13 cellular contexts compared by ENCODE assay signal in genomic region chr14:24224618-24225071, GRCh38. TPM values are rescaled to one million over a fixed set of nuclear protein-coding genes. Genes with fewer than 3 reads are reported as not detected.
A peak's percentile ranks its signal among the peaks of the same experiment; 100 is the strongest.
DNase-seq lines count a peak whose midpoint lies in the region; ATAC-seq, FAIRE-seq and TF ChIP-seq lines count a peak whose summit lies in the region.
"Had no signal": no experiment of that assay in that cellular context is flagged by ENCODE, and none has a peak within 500 bp of the region (broad histone marks: within the 10 kb centered on the region; RNA-seq: fewer than 3 reads in every experiment).

No MANE protein-coding gene starts in this region.

- H3K9me3 Mint-ChIP-seq in stimulated activated naive B cell treated with anti-CD40 and anti-IgM and Interleukin-4, amounts not matched to agents 10 μg/mL and 1 μg/mL and 100 μg/mL, for 72 hours, result no peaks in the 10 kb centered on the region
- H3K9me3 Mint-ChIP-seq: GM23338 had no signal

- peaks cover 11 to 19% of the 10 kb centered on the region in 2 donors for H3K36me3 Mint-ChIP-seq in stimulated activated naive B cell treated with anti-CD40 and anti-IgM and Interleukin-4, amounts not matched to agents 10 μg/mL and 1 μg/mL and 100 μg/mL, for 72 hours

- H3K4me3 ChIP-seq in AG10803 (ENCODE audit: low read length), result no peak overlapping the region
- no peak overlapping the region for H3K4me3 ChIP-seq in bronchial epithelial cell (ENCODE audit: low read depth, low read length)
- no peak overlapping the region for H3K4me3 ChIP-seq in SJCRH30
- H3K4me3 ChIP-seq: GM23338, tibial artery had no signal

- H3K9me3 ChIP-seq in SJCRH30 (replicated peaks), result no peaks in the 10 kb centered on the region
- H3K9me3 ChIP-seq: tibial artery had no signal

- no peak overlapping the region for H3K27ac Mint-ChIP-seq in stimulated activated naive B cell treated with anti-CD40 and anti-IgM and Interleukin-4, amounts not matched to agents 10 μg/mL and 1 μg/mL and 100 μg/mL, for 72 hours
- H3K27ac Mint-ChIP-seq: GM23338 had no signal

- peaks cover 7 to 24% of the 10 kb centered on the region in 2 donors for H3K4me1 Mint-ChIP-seq in stimulated activated naive B cell treated with anti-CD40 and anti-IgM and Interleukin-4, amounts not matched to agents 10 μg/mL and 1 μg/mL and 100 μg/mL, for 72 hours
- H3K4me1 Mint-ChIP-seq: GM23338 had no signal

- no peak overlapping the region for H3K4me3 Mint-ChIP-seq in stimulated activated naive B cell treated with anti-CD40 and anti-IgM and Interleukin-4, amounts not matched to agents 10 μg/mL and 1 μg/mL and 100 μg/mL, for 72 hours
- H3K4me3 Mint-ChIP-seq: GM23338 had no signal

- H3K27me3 Mint-ChIP-seq in stimulated activated naive B cell treated with anti-CD40 and anti-IgM and Interleukin-4, amounts not matched to agents 10 μg/mL and 1 μg/mL and 100 μg/mL, for 72 hours, result no peaks in the 10 kb centered on the region

- no peaks in the 10 kb centered on the region for H3K27me3 ChIP-seq in bronchial epithelial cell (ENCODE audit: control insufficient read depth, insufficient read depth, low read length)
- no peaks in the 10 kb centered on the region for H3K27me3 ChIP-seq in SJCRH30
- H3K27me3 ChIP-seq: tibial artery had no signal

- H3K27ac ChIP-seq in SJCRH30, result no peak overlapping the region
- H3K27ac ChIP-seq: tibial artery had no signal

- H3K4me1 ChIP-seq in SJCRH30, result no peaks in the 10 kb centered on the region

- no peak for ATAC-seq in stimulated activated naive B cell treated with anti-CD40 and anti-IgM and Interleukin-4, amounts not matched to agents 10 μg/mL and 1 μg/mL and 100 μg/mL, for 72 hours (replicated peaks)
- ATAC-seq: GM23338 had no signal

- DNase-seq in AG10803 (ENCODE audit: low read depth) (peak; percentile 98), HS-5 (ENCODE audit: low read depth) (peak; percentile 79), bronchial epithelial cell (ENCODE audit: low read depth) (peak; percentile 97), lung microvascular endothelial cell (ENCODE audit: low read depth in 2 of 2) (peak; percentile 96 to 98), SJCRH30 (no peak), ureter (ENCODE audit: low spot score) (no peak), dedifferentiated amniotic fluid mesenchymal stem cell (ENCODE audit: extremely low spot score) (no peak)
- DNase-seq in stimulated activated naive B cell treated with anti-CD40 and anti-IgM and Interleukin-4, amounts not matched to agents 10 μg/mL and 1 μg/mL and 100 μg/mL, for 72 hours, result no peak
- DNase-seq: C1 segment of cervical spinal cord; central memory CD4-positive, alpha-beta T cell; mesendoderm had no signal

- TF ChIP-seq CTCF in AG10803 (conservative IDR thresholded peaks at IDR 0.05; ENCODE audit: low read length), result no peak
- no peak for TF ChIP-seq CTCF in bronchial epithelial cell (IDR thresholded peaks at IDR 0.05; ENCODE audit: insufficient read depth, low read length, severe bottlenecking)

- no peak for FAIRE-seq in bronchial epithelial cell (lab: Jason Lieb, UNC)

- peaks cover 1% of the 10 kb centered on the region for H3K36me3 ChIP-seq in bronchial epithelial cell (ENCODE audit: control insufficient read depth, insufficient read depth, low read length)
- H3K36me3 ChIP-seq in SJCRH30, result 0 out of 2 replicates have a peak, but pooled peaks cover 2% of the 10 kb centered on the region

RNA-seq across cellular contexts. Expression of gene NEDD8, which starts 7.5 kb away (rescaled TPM):
- 131 and 330 TPM in 2 replicates for total RNA-seq in bronchial epithelial cell
- total RNA-seq in lung microvascular endothelial cell, result 193 and 210 TPM in 2 replicates
- total RNA-seq in SJCRH30 (2014; rRNA removed; shearing (Covaris generic)), result 296 and 300 TPM in 2 replicates
- total RNA-seq in ureter, result 159 TPM

RNA-seq across cellular contexts. Expression of gene GMPR2, which starts 8.1 kb away (rescaled TPM):
- total RNA-seq in bronchial epithelial cell (80.6 and 98.7 TPM in 2 replicates), lung microvascular endothelial cell (87.6 and 109 TPM in 2 replicates), ureter (78.7 TPM)
- total RNA-seq in SJCRH30 (2014; rRNA removed; shearing (Covaris generic)), result 45.8 and 54.1 TPM in 2 replicates

RNA-seq across cellular contexts. Expression of gene MDP1, which starts 8.8 kb away (rescaled TPM):
- total RNA-seq in bronchial epithelial cell (13.4 and 21.1 TPM in 2 replicates), lung microvascular endothelial cell (8.3 and 13.7 TPM in 2 replicates), ureter (17.0 TPM)
- total RNA-seq in SJCRH30 (2014; rRNA removed; shearing (Covaris generic)), result 16.9 and 27.7 TPM in 2 replicates

RNA-seq across cellular contexts. Expression of gene CHMP4A, which starts 11.4 kb away (rescaled TPM):
- total RNA-seq in bronchial epithelial cell, result 48.8 and 69.8 TPM in 2 replicates
- total RNA-seq in lung microvascular endothelial cell, result 12.2 and 16.3 TPM in 2 replicates
- 21.5 and 29.1 TPM in 2 replicates for total RNA-seq in SJCRH30 (2014; rRNA removed; shearing (Covaris generic))
- total RNA-seq in ureter, result 58.6 TPM

RNA-seq across cellular contexts. Expression of gene TINF2, which starts 17.8 kb away (rescaled TPM):
- total RNA-seq in bronchial epithelial cell (48.7 and 91.9 TPM in 2 replicates), lung microvascular endothelial cell (34.9 and 63.5 TPM in 2 replicates), ureter (82.5 TPM)
- total RNA-seq in SJCRH30 (2014; rRNA removed; shearing (Covaris generic)), result 22.8 and 24.5 TPM in 2 replicates

Comparison
In these comparisons a context has a peak if more than half of its experiments do, and no peak if none do; other contexts are left out.
1. DNase-seq: peak in AG10803 (single experiment), HS-5 (single experiment), bronchial epithelial cell (single experiment) and lung microvascular endothelial cell (2 of 2); none in SJCRH30 (0 of 2), ureter (single experiment), dedifferentiated amniotic fluid mesenchymal stem cell (single experiment) and stimulated activated naive B cell treated with anti-CD40 and anti-IgM and Interleukin-4, amounts not matched to agents 10 μg/mL and 1 μg/mL and 100 μg/mL, for 72 hours (single experiment).